In the genomic region with DNA sequence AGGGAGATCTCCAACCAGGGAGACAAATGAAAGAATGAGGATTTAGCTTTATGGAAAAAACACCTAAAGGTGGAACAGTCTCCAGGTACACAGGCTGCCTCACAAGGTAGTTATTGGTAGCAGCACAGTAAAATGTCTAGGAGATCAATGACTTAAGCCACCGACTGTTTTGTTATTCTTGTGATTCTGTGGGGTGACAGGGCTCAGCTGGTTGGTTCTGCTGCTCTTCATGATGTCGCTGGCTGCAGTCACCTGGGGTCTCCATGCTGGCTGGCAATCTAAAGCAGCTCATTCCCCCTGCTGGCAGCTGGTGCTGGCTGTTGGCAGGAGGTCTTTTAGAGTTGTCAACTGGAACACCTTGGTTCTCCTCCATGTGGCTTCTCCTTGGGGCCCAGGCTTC, we compare ENCODE assay signal across 31 cellular contexts.
"Had no signal": no experiment of that assay in that cellular context is flagged by ENCODE, and none has a peak within 500 bp of the region (broad histone marks: within the 10 kb centered on the region; RNA-seq: fewer than 3 reads in every experiment).

No MANE protein-coding gene starts in this region.

- H3K4me2 ChIP-seq: neural progenitor cell, smooth muscle cell had no signal

- H3K27ac Mint-ChIP-seq: natural killer cell; nephron; neural progenitor cell; progenitor cell of endocrine pancreas; stimulated activated memory B cell treated with anti-CD40 and anti-IgM and Interleukin-4, amounts not matched to agents 10 μg/mL and 1 μg/mL and 100 μg/mL, for 72 hours; type B pancreatic cell had no signal

- ATAC-seq: natural killer cell; psoas muscle; right cardiac atrium; sciatic nerve; stimulated activated memory B cell treated with anti-CD40 and anti-IgM and Interleukin-4, amounts not matched to agents 10 μg/mL and 1 μg/mL and 100 μg/mL, for 72 hours; stimulated activated naive CD8-positive, alpha-beta T cell treated with anti-CD3 and anti-CD28 coated beads, Interleukin-15, amount 100 ng/mL, for 72 hours; stimulated activated naive CD8-positive, alpha-beta T cell treated with anti-CD3 and anti-CD28 coated beads, Interleukin-15, Interleukin-2, amounts not matched to agents 100 U/mL and 50 U/mL, for 24 hours; upper lobe of right lung had no signal

- H2AFZ ChIP-seq: neural progenitor cell, parathyroid adenoma had no signal

- H3K79me2 ChIP-seq: parathyroid adenoma had no signal

- H3K9me3 Mint-ChIP-seq: natural killer cell, type B pancreatic cell had no signal

- H3K27ac ChIP-seq: neural progenitor cell, ovary, parathyroid adenoma, psoas muscle, skin epidermis, spleen, suprapubic skin, testis, tibial artery, transverse colon, upper lobe of right lung, uterus had no signal

- H3K4me3 ChIP-seq: neural progenitor cell, ovary, psoas muscle, skin epidermis, smooth muscle cell, spleen, suprapubic skin, testis, tibial artery, transverse colon, upper lobe of right lung, uterus had no signal

- H3K4me3 Mint-ChIP-seq: natural killer cell; nephron; neural progenitor cell; stimulated activated memory B cell treated with anti-CD40 and anti-IgM and Interleukin-4, amounts not matched to agents 10 μg/mL and 1 μg/mL and 100 μg/mL, for 72 hours; stimulated activated naive CD8-positive, alpha-beta T cell treated with anti-CD3 and anti-CD28 coated beads, Interleukin-15, amount 100 ng/mL, for 72 hours; type B pancreatic cell had no signal

- H3K36me3 ChIP-seq: neural progenitor cell, ovary, spleen, suprapubic skin, transverse colon, upper lobe of right lung, uterus had no signal

- H3K4me1 Mint-ChIP-seq: natural killer cell; stimulated activated memory B cell treated with anti-CD40 and anti-IgM and Interleukin-4, amounts not matched to agents 10 μg/mL and 1 μg/mL and 100 μg/mL, for 72 hours; stimulated activated naive CD8-positive, alpha-beta T cell treated with anti-CD3 and anti-CD28 coated beads, Interleukin-15, amount 100 ng/mL, for 72 hours had no signal

- H3K36me3 Mint-ChIP-seq: natural killer cell; neural progenitor cell; stimulated activated memory B cell treated with anti-CD40 and anti-IgM and Interleukin-4, amounts not matched to agents 10 μg/mL and 1 μg/mL and 100 μg/mL, for 72 hours; type B pancreatic cell had no signal

- H3K9me3 ChIP-seq: ovary, psoas muscle, testis, tibial artery, transverse colon had no signal

- DNase-seq: natural killer cell; occipital lobe; ovary; posterior cingulate gyrus; psoas muscle; right cardiac atrium; spleen; stimulated activated CD4-positive, alpha-beta T cell treated with anti-CD3 and anti-CD28 coated beads, Interleukin-12 subunit alpha, Interleukin-12 subunit beta, amount 100 ng/mL, for 4 hours; stimulated activated CD4-positive, alpha-beta T cell treated with anti-CD3 and anti-CD28 coated beads, Interleukin-1b, Interleukin-23, amount 100 ng/mL, for 48 hours; stimulated activated CD4-positive, alpha-beta T cell treated with anti-CD3 and anti-CD28 coated beads, Interleukin-4, amount 100 ng/mL, for 1 hour; stimulated activated CD4-positive, alpha-beta T cell treated with anti-CD3 and anti-CD28 coated beads, Interleukin-4, amount 100 ng/mL, for 4 hours; stimulated activated CD8-positive, alpha-beta memory T cell treated with anti-CD3 and anti-CD28 coated beads, Interleukin-4, amount 100 ng/mL, for 48 hours; stimulated activated naive CD4-positive, alpha-beta T cell; stimulated activated naive CD8-positive, alpha-beta T cell treated with anti-CD3 and anti-CD28 coated beads, Interleukin-15, amount 100 ng/mL, for 72 hours; stimulated activated naive CD8-positive, alpha-beta T cell treated with anti-CD3 and anti-CD28 coated beads, Interleukin-15, Interleukin-2, amounts not matched to agents 100 U/mL and 50 U/mL, for 24 hours; substantia nigra; testis; tibial artery; transverse colon; upper lobe of right lung; uterus had no signal

- H3K4me1 ChIP-seq: neural progenitor cell, parathyroid adenoma, psoas muscle, spleen, suprapubic skin, transverse colon, upper lobe of right lung, uterus had no signal

- H3K27me3 ChIP-seq: neural progenitor cell, ovary, spleen, testis, tibial artery, upper lobe of right lung, uterus had no signal
